17 cellular contexts compared by ENCODE assay signal in the genomic region with DNA sequence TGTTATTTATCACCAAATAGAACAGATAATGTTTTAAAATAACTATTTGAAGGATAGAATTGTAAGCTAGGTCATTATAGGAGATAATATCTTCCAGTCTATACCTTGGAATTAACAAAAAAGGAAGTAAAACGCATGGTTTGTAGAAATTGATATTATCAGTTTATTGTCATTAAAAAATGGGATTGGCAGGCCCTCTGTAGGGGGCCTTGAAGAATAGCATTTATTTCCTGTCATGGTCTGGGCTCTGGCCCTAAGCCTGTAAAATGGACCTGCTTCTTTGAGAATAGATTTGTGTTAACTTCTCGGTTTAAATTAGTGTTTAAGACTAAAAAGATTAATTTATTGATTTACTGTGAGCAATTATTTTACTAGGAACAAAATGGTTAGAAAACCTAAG.
A peak's percentile ranks its signal among the peaks of the same experiment; 100 is the strongest.
DNase-seq lines count a peak whose midpoint lies in the region; TF ChIP-seq lines count a peak whose summit lies in the region.
"Had no signal": no experiment of that assay in that cellular context is flagged by ENCODE, and none has a peak within 500 bp of the region (broad histone marks: within the 10 kb centered on the region; RNA-seq: fewer than 3 reads in every experiment).

No MANE protein-coding gene starts in this region.

- no peaks in the 10 kb centered on the region for H3K4me1 ChIP-seq in MM.1S (ENCODE audit: low read length)
- H3K4me1 ChIP-seq in ascending aorta = peaks cover 0 to 8% of the 10 kb centered on the region in 2 donors
- no peaks in the 10 kb centered on the region for H3K4me1 ChIP-seq in neural progenitor cell
- H3K4me1 ChIP-seq: parathyroid adenoma, Peyer's patch had no signal

- no peaks in the 10 kb centered on the region for H4K20me1 ChIP-seq in MM.1S (ENCODE audit: insufficient read depth, low read length)
- no peaks in the 10 kb centered on the region for H4K20me1 ChIP-seq in neural progenitor cell (ENCODE audit: low read depth)

- H3K9me2 ChIP-seq in MM.1S (replicated peaks; ENCODE audit: insufficient read depth, low read length) = no peaks in the 10 kb centered on the region

- H3K36me3 Mint-ChIP-seq in chondrocyte (ENCODE audit: low read depth) = no peaks in the 10 kb centered on the region
- no peaks in the 10 kb centered on the region for H3K36me3 Mint-ChIP-seq in neural progenitor cell

- H3K4me2 ChIP-seq in MM.1S (ENCODE audit: low read depth, low read length) (no peak overlapping the region), neural progenitor cell (no peak overlapping the region)

- DNase-seq in NCI-H82 (lab: John Stamatoyannopoulos, UW) (peak; percentile 9), NCI-H82 treated with DMSO at 0.1 percent for 48 hours (lab: John Stamatoyannopoulos, UW; ENCODE audit: unreplicated experiment) (no peak), MM.1S (no peak), chondrocyte (ENCODE audit: low spot score) (no peak), renal cortical epithelial cell (ENCODE audit: low read depth) (peak; percentile 13), ascending aorta (ENCODE audit: low spot score in 2 of 2) (no peak), neural progenitor cell (ENCODE audit: low spot score) (no peak), Ammon's horn (ENCODE audit: low spot score) (no peak)
- DNase-seq: activated CD4-positive, alpha-beta T cell treated with anti-CD3 and anti-CD28 coated beads for 36 hours; activated naive CD8-positive, alpha-beta T cell treated with anti-CD3 and anti-CD28 coated beads, Interleukin-2, amount 50 U/mL, for 24 hours; activated T-cell treated with anti-CD3 and anti-CD28 coated beads for 4 hours; DMS153; mucosa of descending colon; Peyer's patch; tibial artery had no signal

- no peaks in the 10 kb centered on the region for H3K36me3 ChIP-seq in MM.1S (replicated peaks; ENCODE audit: insufficient read depth, low read length)
- no peaks in the 10 kb centered on the region for H3K36me3 ChIP-seq in ascending aorta
- no peaks in the 10 kb centered on the region for H3K36me3 ChIP-seq in neural progenitor cell
- H3K36me3 ChIP-seq: Peyer's patch, tibial artery had no signal

- no peak overlapping the region for H3K4me3 Mint-ChIP-seq in chondrocyte (ENCODE audit: unreplicated experiment)
- no peak overlapping the region for H3K4me3 Mint-ChIP-seq in neural progenitor cell
- H3K4me3 Mint-ChIP-seq: activated CD4-positive, alpha-beta T cell treated with anti-CD3 and anti-CD28 coated beads for 36 hours; activated naive CD8-positive, alpha-beta T cell treated with anti-CD3 and anti-CD28 coated beads, Interleukin-2, amount 50 U/mL, for 24 hours; T-helper 1 cell treated with Interleukin-12 subunit alpha and Interleukin-12 subunit beta and Interleukin-4 antibody, amounts not matched to agents 30 μg/mL and 1 μg/mL, for 36 hours had no signal

- H3K4me1 Mint-ChIP-seq in chondrocyte (ENCODE audit: low read depth) = peaks cover 15% of the 10 kb centered on the region
- H3K4me1 Mint-ChIP-seq in neural progenitor cell = peaks cover 3% of the 10 kb centered on the region
- H3K4me1 Mint-ChIP-seq: activated CD4-positive, alpha-beta T cell treated with anti-CD3 and anti-CD28 coated beads for 36 hours; activated naive CD8-positive, alpha-beta T cell treated with anti-CD3 and anti-CD28 coated beads, Interleukin-2, amount 50 U/mL, for 24 hours had no signal

- H3K9ac ChIP-seq in MM.1S (ENCODE audit: low read length) (no peak overlapping the region), neural progenitor cell (no peak overlapping the region)
- H3K9ac ChIP-seq: parathyroid adenoma had no signal

- intact Hi-C loops in ascending aorta (cut with DNase I) = loop anchor here (5.0 kb wide), 1 partner anchor 130 kb away; no protein-coding TSS in a partner anchor

- H3K27me3 ChIP-seq in MM.1S (replicated peaks; ENCODE audit: insufficient read depth, low read length) (no peaks in the 10 kb centered on the region), ascending aorta (no peaks in the 10 kb centered on the region), neural progenitor cell (no peaks in the 10 kb centered on the region)
- H3K27me3 ChIP-seq: Peyer's patch, tibial artery had no signal

- H2AFZ ChIP-seq in MM.1S (ENCODE audit: low read length) (no peak overlapping the region), neural progenitor cell (replicated peaks) (no peak overlapping the region)
- H2AFZ ChIP-seq: parathyroid adenoma had no signal

- no peaks in the 10 kb centered on the region for H3F3A ChIP-seq in MM.1S (ENCODE audit: insufficient read depth, low read length)
- no peaks in the 10 kb centered on the region for H3F3A ChIP-seq in neural progenitor cell (ENCODE audit: low read depth)

- H3K79me2 ChIP-seq in MM.1S (ENCODE audit: low read length) (no peaks in the 10 kb centered on the region), neural progenitor cell (ENCODE audit: low read depth) (no peaks in the 10 kb centered on the region)
- H3K79me2 ChIP-seq: parathyroid adenoma had no signal

- H3K9me3 Mint-ChIP-seq in chondrocyte (ENCODE audit: low read depth) (no peaks in the 10 kb centered on the region), neural progenitor cell (no peaks in the 10 kb centered on the region)
- H3K9me3 Mint-ChIP-seq: activated naive CD8-positive, alpha-beta T cell treated with anti-CD3 and anti-CD28 coated beads, Interleukin-2, amount 50 U/mL, for 24 hours; T-helper 1 cell treated with Interleukin-12 subunit alpha and Interleukin-12 subunit beta and Interleukin-4 antibody, amounts not matched to agents 30 μg/mL and 1 μg/mL, for 36 hours had no signal

- H3K9me3 ChIP-seq in MM.1S (replicated peaks; ENCODE audit: insufficient read depth, low read length) (no peaks in the 10 kb centered on the region), ascending aorta (no peaks in the 10 kb centered on the region), neural progenitor cell (ENCODE audit: low read depth) (no peaks in the 10 kb centered on the region)
- H3K9me3 ChIP-seq: mucosa of descending colon, Peyer's patch, tibial artery had no signal

- H3K27ac Mint-ChIP-seq in chondrocyte (ENCODE audit: unreplicated experiment) (no peak overlapping the region), neural progenitor cell (no peak overlapping the region)
- H3K27ac Mint-ChIP-seq: activated CD4-positive, alpha-beta T cell treated with anti-CD3 and anti-CD28 coated beads for 36 hours; activated naive CD8-positive, alpha-beta T cell treated with anti-CD3 and anti-CD28 coated beads, Interleukin-2, amount 50 U/mL, for 24 hours; T-helper 1 cell treated with Interleukin-12 subunit alpha and Interleukin-12 subunit beta and Interleukin-4 antibody, amounts not matched to agents 30 μg/mL and 1 μg/mL, for 36 hours had no signal

- H3K27me3 Mint-ChIP-seq in chondrocyte (ENCODE audit: low read depth) (no peaks in the 10 kb centered on the region), neural progenitor cell (ENCODE audit: insufficient read depth, low read depth) (no peaks in the 10 kb centered on the region)
- H3K27me3 Mint-ChIP-seq: activated CD4-positive, alpha-beta T cell treated with anti-CD3 and anti-CD28 coated beads for 36 hours; activated naive CD8-positive, alpha-beta T cell treated with anti-CD3 and anti-CD28 coated beads, Interleukin-2, amount 50 U/mL, for 24 hours had no signal

- no peak overlapping the region for H3K27ac ChIP-seq in MM.1S (ENCODE audit: low read length)
- H3K27ac ChIP-seq in ascending aorta = no peak overlapping the region
- no peak overlapping the region for H3K27ac ChIP-seq in neural progenitor cell
- H3K27ac ChIP-seq: parathyroid adenoma, Peyer's patch, tibial artery had no signal

- TF ChIP-seq CTCF in MM.1S (IDR thresholded peaks at IDR 0.05; ENCODE audit: low read length) = peak; percentile 27
- TF ChIP-seq CTCF in chondrocyte (IDR thresholded peaks at IDR 0.05) = peak; percentile 65
- TF ChIP-seq CTCF in ascending aorta (IDR thresholded peaks at IDR 0.05) = no peak
- no peak for TF ChIP-seq CTCF in neural progenitor cell (IDR thresholded peaks at IDR 0.05)

- H3K4me3 ChIP-seq in MM.1S (ENCODE audit: low read length) = no peak overlapping the region
- H3K4me3 ChIP-seq in ascending aorta = no peak overlapping the region
- H3K4me3 ChIP-seq in neural progenitor cell = no peak overlapping the region
- H3K4me3 ChIP-seq: mucosa of descending colon, Peyer's patch, tibial artery had no signal

Comparison
In these comparisons a context has a peak if more than half of its experiments do, and no peak if none do; other contexts are left out.
1. DNase-seq: peak in NCI-H82 (single experiment) and renal cortical epithelial cell (single experiment); none in NCI-H82 treated with DMSO at 0.1 percent for 48 hours (single experiment), MM.1S (single experiment), chondrocyte (single experiment), ascending aorta (0 of 2), neural progenitor cell (single experiment) and Ammon's horn (single experiment).
2. CTCF ChIP-seq: peak in MM.1S (single experiment) and chondrocyte (single experiment); none in ascending aorta (0 of 3) and neural progenitor cell (single experiment).